ENCODE assay signal across 1 cellular context in genomic region chr1:21635138-21635535, GRCh38.
TF ChIP-seq lines count a peak whose summit lies in the region.

No MANE protein-coding gene starts in this region.

TF ChIP-seq in H1, 55 proteins besides CTCF, POLR2A, EP300 and RAD21:
- TF ChIP-seq CHD2 (IDR thresholded peaks at IDR 0.05; ENCODE audit: low read length) (no peak), FOSL1 (IDR thresholded peaks at IDR 0.05; ENCODE audit: insufficient read depth, low read depth, low read length) (no peak), ATF3 (IDR thresholded peaks at IDR 0.05; ENCODE audit: insufficient read depth, low read depth, low read length) (no peak), BCL11A (IDR thresholded peaks at IDR 0.05; ENCODE audit: low read depth in 2 of 2, low read length in 2 of 2) (no peak), JUN (IDR thresholded peaks at IDR 0.05; ENCODE audit: low read depth, low read length) (no peak), BRCA1 (IDR thresholded peaks at IDR 0.05; ENCODE audit: low read depth, low read length) (no peak), SRF (IDR thresholded peaks at IDR 0.05; ENCODE audit: low read depth, low read length) (no peak), RBBP5 (IDR thresholded peaks at IDR 0.05; ENCODE audit: borderline replicate concordance, low read depth, low read length) (no peak), EZH2 (IDR thresholded peaks at IDR 0.05; ENCODE audit: low read depth, low read length, severe bottlenecking) (no peak)
